In the genomic region with DNA sequence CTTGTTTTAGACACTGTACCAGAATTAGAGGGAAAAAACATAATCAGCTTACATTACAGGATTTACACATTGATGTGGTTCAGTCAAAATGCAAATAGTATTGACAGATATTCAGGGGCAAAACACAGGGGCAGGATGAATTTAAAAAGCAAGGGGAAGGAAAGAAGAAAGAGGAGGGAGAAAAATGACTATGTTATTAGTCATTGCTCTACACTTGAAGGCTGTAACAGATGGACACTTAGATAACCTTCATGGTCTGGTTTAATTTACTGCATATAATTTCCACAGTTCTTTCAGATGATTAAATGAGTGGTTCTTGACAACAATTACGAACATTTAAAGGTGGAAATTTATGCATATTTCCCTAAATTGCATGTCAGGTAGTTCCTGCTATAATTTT, we compare ENCODE assay signal across 11 cellular contexts. TPM values are rescaled to one million over a fixed set of nuclear protein-coding genes. Genes with fewer than 3 reads are reported as not detected.
DNase-seq lines count a peak whose midpoint lies in the region; ATAC-seq, FAIRE-seq and TF ChIP-seq lines count a peak whose summit lies in the region.
"Had no signal": no experiment of that assay in that cellular context is flagged by ENCODE, and none has a peak within 500 bp of the region (broad histone marks: within the 10 kb centered on the region; RNA-seq: fewer than 3 reads in every experiment).

No MANE protein-coding gene starts in this region.

- no peak for FAIRE-seq in GM12878 (lab: Jason Lieb, UNC)
- FAIRE-seq: colon had no signal

- TF ChIP-seq RAD21 in GM12878 (IDR thresholded peaks at IDR 0.05; ENCODE audit: insufficient read depth, low read depth, low read length) = no peak

- peak; percentile 66 for ATAC-seq in activated CD4-positive, alpha-beta T cell treated with anti-CD3 and anti-CD28 coated beads for 36 hours
- no peak; the same call in 2 of the 3 replicates for ATAC-seq in GM12878
- ATAC-seq in psoas muscle = peak; percentile 37 to 70 (median 62)
- ATAC-seq in GM18873 (IDR thresholded peaks at IDR 0.05; ENCODE audit: low FRiP score, unreplicated experiment) = no peak
- no peak for ATAC-seq in HG03521 (IDR thresholded peaks at IDR 0.05; ENCODE audit: unreplicated experiment)
- ATAC-seq: heart left ventricle had no signal

- H3K4me2 ChIP-seq in GM12878 (ENCODE audit: control insufficient read depth, insufficient read depth) = 0 out of 2 replicates have a peak overlapping the region, but pooled peaks have one; percentile 25

- DNase-seq in activated CD4-positive, alpha-beta T cell treated with anti-CD3 and anti-CD28 coated beads for 36 hours = no peak
- no peak for DNase-seq in activated CD4-positive, alpha-beta T cell treated with anti-CD3 and anti-CD28 coated beads for 48 hours
- DNase-seq in NCI-H524 (lab: John Stamatoyannopoulos, UW) (peak; percentile 21 to 49), GM12878 (ENCODE audit: low read depth, low spot score) (no peak), psoas muscle (no peak), HEK293T (ENCODE audit: extremely low spot score) (no peak)
- DNase-seq: heart left ventricle, midbrain had no signal

- WGBS in GM12878 (ENCODE audit: insufficient coverage, insufficient replicate concordance, low lambda C conversion rate, missing lambda C conversion rate) = 91% methylated on average over 1 of the region's 1 CpG
- WGBS in psoas muscle, 3 donors = 33 to 55% (median 36%) methylated on average over 1 of the region's 1 CpG

- no peaks in the 10 kb centered on the region for H3K9me3 Mint-ChIP-seq in activated CD4-positive, alpha-beta T cell treated with anti-CD3 and anti-CD28 coated beads for 36 hours (ENCODE audit: low read depth)

- POLR2A ChIA-PET in activated CD4-positive, alpha-beta T cell treated with anti-CD3 and anti-CD28 coated beads for 36 hours (lab: Charles Lee) = no interaction called here
- POLR2A ChIA-PET in GM12878 (lab: Charles Lee) (no interaction called here), HEK293T (lab: Yijun Ruan, JAX) (no interaction called here)

- CTCF ChIA-PET in activated CD4-positive, alpha-beta T cell treated with anti-CD3 and anti-CD28 coated beads for 36 hours (lab: Charles Lee) = interaction anchor here (0.9 to 1.2 kb wide), 2 partner anchors 30 to 429 kb away, joined by 3 to 4 read pairs; no protein-coding TSS in a partner anchor
- CTCF ChIA-PET in GM12878 (lab: Yijun Ruan, JAX) = interaction anchor here (1.8 to 4.2 kb wide), 3 partner anchors 7 to 429 kb away, joined by 4 to 34 read pairs (median 14); no protein-coding TSS in a partner anchor
- CTCF ChIA-PET in HEK293T (lab: Yijun Ruan, JAX) = no interaction called here

- TF ChIP-seq CTCF in GM12878 (IDR thresholded peaks at IDR 0.05 in 2 of 3, conservative IDR thresholded peaks at IDR 0.05 in 1 of 3; ENCODE audit: control insufficient read depth in 2 of 3, extremely low read depth in 1 of 3, insufficient read depth in 1 of 3, low read depth in 3 of 3, low read length in 3 of 3) = no peak
- no peak for TF ChIP-seq CTCF in psoas muscle (IDR thresholded peaks at IDR 0.05)

- no peaks in the 10 kb centered on the region for H3K27me3 Mint-ChIP-seq in activated CD4-positive, alpha-beta T cell treated with anti-CD3 and anti-CD28 coated beads for 36 hours

- RAD21 ChIA-PET in GM12878 (lab: Charles Lee; ENCODE audit: unreplicated experiment) = interaction anchor here (1.5 kb wide), 1 partner anchor 35 kb away, joined by 3 read pairs; no protein-coding TSS in a partner anchor

- intact Hi-C loops in activated CD4-positive, alpha-beta T cell treated with anti-CD3 and anti-CD28 coated beads for 36 hours (cut with DNase I, micrococcal nuclease) = no loop called here
- intact Hi-C loops in GM12878 (cut with micrococcal nuclease; ENCODE audit: unreplicated experiment) (no loop called here), psoas muscle (cut with DNase I) (loop anchor here in 1 of 2 donors (10.0 kb wide), 1 partner anchor 770 kb away; no protein-coding TSS in a partner anchor)

- H3K27ac ChIP-seq in GM12878 (ENCODE audit: control insufficient read depth, insufficient read depth) = no peak overlapping the region
- peak overlapping the region; percentile 66 for H3K27ac ChIP-seq in psoas muscle
- H3K27ac ChIP-seq: heart left ventricle had no signal

- H3K27me3 ChIP-seq in GM12878 (replicated peaks in 1 of 2; ENCODE audit: control insufficient read depth in 2 of 2, insufficient read depth in 2 of 2, low read length in 1 of 2) = no peaks in the 10 kb centered on the region
- H3K27me3 ChIP-seq in psoas muscle (ENCODE audit: insufficient read depth in 3 of 3, low read length in 2 of 3) = no peaks in the 10 kb centered on the region
- H3K27me3 ChIP-seq: heart left ventricle had no signal

- H3K4me3 ChIP-seq in GM12878 (no peak overlapping the region), psoas muscle (no peak overlapping the region)
- H3K4me3 ChIP-seq: heart left ventricle had no signal

- H3K4me1 Mint-ChIP-seq in activated CD4-positive, alpha-beta T cell treated with anti-CD3 and anti-CD28 coated beads for 36 hours = peaks cover 34% of the 10 kb centered on the region

- no TSS peak for BruUV-seq in GM12878 (replicated peaks; lab: Mats Ljungman, UMichigan)

- TF ChIP-seq EP300 in GM12878 (IDR thresholded peaks at IDR 0.05; ENCODE audit: borderline replicate concordance in 1 of 2, control insufficient read depth in 1 of 2, low read depth in 2 of 2, low read length in 2 of 2) = no peak

- H3K4me1 ChIP-seq in GM12878 (ENCODE audit: control insufficient read depth, insufficient read depth, low read length) = no peaks in the 10 kb centered on the region
- H3K4me1 ChIP-seq in psoas muscle = peaks cover 36% of the 10 kb centered on the region

- H4K20me1 ChIP-seq in GM12878 (ENCODE audit: control insufficient read depth, insufficient read depth) = no peaks in the 10 kb centered on the region

- SMC1A ChIA-PET in GM12878 (lab: Charles Lee; ENCODE audit: uncharacterized antibody, unreplicated experiment) = interaction anchor here (0.6 to 1.7 kb wide), 3 partner anchors 17 to 1381 kb away, joined by 3 to 5 read pairs (median 3); partner anchors contain the start of gene TBC1D23

- peaks cover 0 to 4% of the 10 kb centered on the region in 2 experiments; a peak in 1 of 4 replicates for H3K36me3 ChIP-seq in GM12878 (ENCODE audit: control insufficient read depth in 2 of 2, insufficient read depth in 2 of 2, low read length in 1 of 2)
- peaks cover 0 to 11% of the 10 kb centered on the region in 2 donors for H3K36me3 ChIP-seq in psoas muscle (ENCODE audit: insufficient read depth in 1 of 2, low read depth in 1 of 2)

- no peak overlapping the region for H2AFZ ChIP-seq in GM12878 (ENCODE audit: control insufficient read depth, low read depth, low read length)

- H3K9me3 ChIP-seq in GM12878 (replicated peaks; ENCODE audit: control insufficient read depth, insufficient read depth, low read length) = no peaks in the 10 kb centered on the region
- H3K9me3 ChIP-seq in psoas muscle = no peaks in the 10 kb centered on the region
- H3K9me3 ChIP-seq: heart left ventricle had no signal

- H3K4me3 Mint-ChIP-seq in activated CD4-positive, alpha-beta T cell treated with anti-CD3 and anti-CD28 coated beads for 36 hours = no peak overlapping the region

- in situ Hi-C loops in GM12878 (cut with MboI) = no loop called here

- H3K79me2 ChIP-seq in GM12878 (ENCODE audit: control insufficient read depth, insufficient read depth, low read length) = peaks cover 5% of the 10 kb centered on the region

- no peak for TF ChIP-seq POLR2A in GM12878 (IDR thresholded peaks at IDR 0.05; ENCODE audit: low read depth, low read length)

- peak overlapping the region; percentile 16 for H3K27ac Mint-ChIP-seq in activated CD4-positive, alpha-beta T cell treated with anti-CD3 and anti-CD28 coated beads for 36 hours

- H3K36me3 Mint-ChIP-seq in activated CD4-positive, alpha-beta T cell treated with anti-CD3 and anti-CD28 coated beads for 36 hours (ENCODE audit: low read depth) = peaks cover 10% of the 10 kb centered on the region

- no peak overlapping the region for H3K9ac ChIP-seq in GM12878 (ENCODE audit: control insufficient read depth, insufficient read depth, low read length)

TF ChIP-seq in GM12878, 131 proteins besides CTCF, POLR2A, EP300 and RAD21 (continues in another document):
- no peak for TF ChIP-seq MAX (IDR thresholded peaks at IDR 0.05; ENCODE audit: low read depth, low read length)
- no peak for TF ChIP-seq SREBF1 (IDR thresholded peaks at IDR 0.05; ENCODE audit: low read length)
- TF ChIP-seq ZSCAN29 (IDR thresholded peaks at IDR 0.05) = no peak

TF ChIP-seq in HEK293T, 16 proteins besides CTCF, POLR2A, EP300 and RAD21:
- TF ChIP-seq NFRKB (IDR thresholded peaks at IDR 0.05) (no peak), CTBP1 (IDR thresholded peaks at IDR 0.05; ENCODE audit: borderline replicate concordance) (no peak), L3MBTL2 (conservative IDR thresholded peaks at IDR 0.05) (no peak), BHLHE40 (IDR thresholded peaks at IDR 0.05; ENCODE audit: borderline replicate concordance) (no peak), SP1 (IDR thresholded peaks at IDR 0.05) (no peak), ARNT (IDR thresholded peaks at IDR 0.05) (no peak), FOXM1 (IDR thresholded peaks at IDR 0.05; ENCODE audit: borderline replicate concordance) (no peak), SUZ12 (IDR thresholded peaks at IDR 0.05) (no peak)

RNA-seq across cellular contexts. Expression of gene CMSS1, which starts 7.6 kb away (rescaled TPM):
- 10 to 100 TPM; 94.0 to 96.3 TPM for total RNA-seq in activated CD4-positive, alpha-beta T cell treated with anti-CD3 and anti-CD28 coated beads for 36 hours
- total RNA-seq in GM12878 (2013; cell fraction: nucleolus; rRNA removed) = 35.1 and 37.3 TPM in 2 replicates
- total RNA-seq in GM12878 (2014; rRNA removed) (31.0 and 42.1 TPM in 2 replicates), GM12878 (2014; rRNA removed; fragmentation: Illumina TruSeq; extraction: Trizol) (52.8 and 58.5 TPM in 2 replicates), GM12878 (2021) (71.7 and 77.3 TPM in 2 replicates), psoas muscle (100 to 1,000 TPM in 1 of 4 donors, 10 to 100 TPM in 3; 18.4 to 174 (median 56.1) TPM)
- polyA plus RNA-seq in GM12878 (2011; ENCODE audit: low read depth) = 16.5 TPM
- polyA plus RNA-seq in GM12878 (2011; rRNA removed) (40.2 and 59.3 TPM in 2 replicates), GM12878 (2014; fragmentation: Illumina TruSeq; extraction: Trizol) (62.8 and 71.3 TPM in 2 replicates), GM12878 (2014; fragmentation: Nextera tagmentation; extraction: Ambion mirVana) (100 to 1,000 TPM in 1 of 2 experiments, 10 to 100 TPM in 1; 77.8 to 118 TPM), GM12878 (2014; rRNA removed) (37.9 and 44.3 TPM in 2 replicates), GM12878 (2016; fragmentation: Nextera tagmentation; extraction: Ambion mirVana) (100 to 1,000 TPM in 1 of 2 experiments, 10 to 100 TPM in 1; 86.2 to 101 TPM), psoas muscle (10 to 100 TPM; 51.4 to 85.6 (median 58.8) TPM)
- polyA plus RNA-seq in GM12878 (2011; cell fraction: cytosol; rRNA removed) = 8.2 and 11.3 TPM in 2 replicates
- polyA plus RNA-seq in GM12878 (2011; cell fraction: nucleus; rRNA removed) = 9.9 and 11.1 TPM in 2 replicates
- 26.3 and 35.6 TPM in 2 replicates for polyA plus RNA-seq in GM12878 (2012)
- polyA minus RNA-seq in GM12878 (2011; rRNA and poly(A)+ RNA removed) = 8.4 and 12.8 TPM in 2 replicates
- 17.9 and 20.5 TPM in 2 replicates for polyA minus RNA-seq in GM12878 (2011; cell fraction: cytosol; rRNA and poly(A)+ RNA removed)
- polyA minus RNA-seq in GM12878 (2011; cell fraction: nucleus; rRNA and poly(A)+ RNA removed) = 10.0 and 26.8 TPM in 2 replicates

Comparison
In these comparisons a context has a peak if more than half of its experiments do, and no peak if none do; other contexts are left out.
1. ATAC-seq: peak in activated CD4-positive, alpha-beta T cell treated with anti-CD3 and anti-CD28 coated beads for 36 hours (single experiment) and psoas muscle (4 of 4); none in GM12878 (single experiment), GM18873 (single experiment) and HG03521 (single experiment).
2. DNase-seq: peak in NCI-H524 (2 of 2); none in activated CD4-positive, alpha-beta T cell treated with anti-CD3 and anti-CD28 coated beads for 36 hours (single experiment), activated CD4-positive, alpha-beta T cell treated with anti-CD3 and anti-CD28 coated beads for 48 hours (single experiment), GM12878 (single experiment), psoas muscle (0 of 2) and HEK293T (single experiment).